In genomic region chr1:11749203-11749689, GRCh38 we compare ENCODE assay signal across 6 cellular contexts. TPM values are rescaled to one million over a fixed set of nuclear protein-coding genes. Genes with fewer than 3 reads are reported as not detected.
DNase-seq lines count a peak whose midpoint lies in the region; ATAC-seq and TF ChIP-seq lines count a peak whose summit lies in the region.

No MANE protein-coding gene starts in this region.

- no peaks in the 10 kb centered on the region for H4K20me1 ChIP-seq in PC-3 (ENCODE audit: low read length)

- no peak overlapping the region for H3K27ac ChIP-seq in PC-3 (ENCODE audit: low read length)
- H3K27ac ChIP-seq in colonic mucosa, result no peak overlapping the region

- H3K4me2 ChIP-seq in PC-3 (ENCODE audit: low read length), result no peak overlapping the region

- peaks cover 4% of the 10 kb centered on the region for H3F3A ChIP-seq in PC-3 (ENCODE audit: low read length, unreplicated experiment)

- H3K9me3 ChIP-seq in PC-3 (ENCODE audit: low read length), result no peaks in the 10 kb centered on the region
- no peaks in the 10 kb centered on the region for H3K9me3 ChIP-seq in colonic mucosa

- no peaks in the 10 kb centered on the region for H3K79me2 ChIP-seq in PC-3 (ENCODE audit: low read length)

- POLR2A ChIA-PET in PC-3 (lab: Charles Lee; ENCODE audit: unreplicated experiment), result no interaction called here

- H3K27me3 ChIP-seq in PC-3 (ENCODE audit: low read length) (no peaks in the 10 kb centered on the region), colonic mucosa (no peaks in the 10 kb centered on the region)

- H3K4me1 ChIP-seq in PC-3 (ENCODE audit: insufficient read depth, low read length) (peaks cover 14% of the 10 kb centered on the region), colonic mucosa (no peaks in the 10 kb centered on the region)

- H3K36me3 ChIP-seq in PC-3 (ENCODE audit: low read depth, low read length) (no peaks in the 10 kb centered on the region; the same call in 1 of the 2 replicates), colonic mucosa (no peaks in the 10 kb centered on the region)

- no peak overlapping the region for H2AFZ ChIP-seq in PC-3 (ENCODE audit: low read length)

- no peaks in the 10 kb centered on the region for H3K9me2 ChIP-seq in PC-3 (replicated peaks; ENCODE audit: low read length)

- DNase-seq in NCI-H2227 (lab: John Stamatoyannopoulos, UW; ENCODE audit: unreplicated experiment), result peak; percentile 38
- DNase-seq in NCI-H2227 treated with DMSO at 0.1 percent for 48 hours (lab: John Stamatoyannopoulos, UW), result no peak
- DNase-seq in PC-3, result no peak
- DNase-seq in colonic mucosa, result peak; percentile 64
- no peak for DNase-seq in sciatic nerve (ENCODE audit: low spot score)

- BruUV-seq in PC-3 (replicated peaks; lab: Mats Ljungman, UMichigan), result no TSS peak

- CTCF ChIA-PET in PC-3 (lab: Charles Lee), result no interaction called here

- peak; percentile 26; the same call in 1 of the 2 replicates for ATAC-seq in PC-3
- ATAC-seq in sciatic nerve, result peak; percentile 70
- no peak for ATAC-seq in GM21576 (IDR thresholded peaks at IDR 0.05; ENCODE audit: unreplicated experiment)

- H3K9ac ChIP-seq in PC-3 (ENCODE audit: low read length) (no peak overlapping the region), colonic mucosa (ENCODE audit: low read depth in 2 of 2, low read length in 2 of 2) (no peak overlapping the region)

- TF ChIP-seq CTCF in PC-3 (conservative IDR thresholded peaks at IDR 0.05; ENCODE audit: low read depth, low read length) (peak; percentile 42), colonic mucosa (IDR thresholded peaks at IDR 0.05) (peak; percentile 66)

- intact Hi-C loops in PC-3 (cut with micrococcal nuclease), result no loop called here
- intact Hi-C loops in colonic mucosa (cut with DNase I), result no loop called here
- intact Hi-C loops in sciatic nerve (cut with DNase I), result no loop called here

- H3K4me3 ChIP-seq in PC-3 (ENCODE audit: low read length), result no peak overlapping the region
- no peak overlapping the region for H3K4me3 ChIP-seq in colonic mucosa

RNA-seq across cellular contexts. Expression of gene C1orf167, which starts 12.7 kb away (rescaled TPM):
- total RNA-seq in PC-3 (2014; rRNA removed), result not detected in 2 replicates
- not detected for total RNA-seq in colonic mucosa
- total RNA-seq in sciatic nerve, result 4.1 TPM

RNA-seq across cellular contexts. Expression of gene AGTRAP, which starts 13.3 kb away (rescaled TPM):
- total RNA-seq in PC-3 (2014; rRNA removed) (73.5 and 76.7 TPM in 2 replicates), colonic mucosa (10 to 100 TPM; 18.2 to 34.9 TPM), sciatic nerve (32.8 TPM)

RNA-seq across cellular contexts. Expression of gene MTHFR, which starts 56.5 kb away (rescaled TPM):
- 13.2 and 24.8 TPM in 2 replicates for total RNA-seq in PC-3 (2014; rRNA removed)
- 10 to 100 TPM; 23.8 to 30.4 TPM for total RNA-seq in colonic mucosa
- 78.3 TPM for total RNA-seq in sciatic nerve

RNA-seq across cellular contexts. Expression of gene CLCN6, which starts 56.7 kb away (rescaled TPM):
- total RNA-seq in PC-3 (2014; rRNA removed), result 6.1 and 12.9 TPM in 2 replicates
- 10 to 100 TPM in 1 of 2 donors, 1 to 10 TPM in 1; 8.4 to 14.5 TPM for total RNA-seq in colonic mucosa
- total RNA-seq in sciatic nerve, result 48.4 TPM

RNA-seq across cellular contexts. Expression of gene DRAXIN, which starts 57.7 kb away (rescaled TPM):
- total RNA-seq in PC-3 (2014; rRNA removed) (0.07 TPM in 1 of 2 replicates, not detected in the other), colonic mucosa (under 1 TPM; 0.05 TPM), sciatic nerve (not detected)

Comparison
In these comparisons a context has a peak if more than half of its experiments do, and no peak if none do; other contexts are left out.
1. DNase-seq: peak in NCI-H2227 (single experiment) and colonic mucosa (single experiment); none in NCI-H2227 treated with DMSO at 0.1 percent for 48 hours (single experiment), PC-3 (single experiment) and sciatic nerve (single experiment).